In genomic region chr1:112501810-112502641, GRCh38 we compare ENCODE assay signal across 1 cellular context.
TF ChIP-seq lines count a peak whose summit lies in the region.

No MANE protein-coding gene starts in this region.

TF ChIP-seq in HEK293, 187 proteins besides CTCF, POLR2A, EP300 and RAD21 (continued from another document and continues in another):
- TF ChIP-seq SALL2 (tag by site-specific recombination; IDR thresholded peaks at IDR 0.05; ENCODE audit: borderline replicate concordance) (no peak), ZNF701 (tag by site-specific recombination; IDR thresholded peaks at IDR 0.05) (no peak), ZBTB7A (tag by site-specific recombination; IDR thresholded peaks at IDR 0.05; ENCODE audit: low read depth) (no peak), ZNF433 (tag by site-specific recombination; IDR thresholded peaks at IDR 0.05; ENCODE audit: low read depth) (no peak), ZNF571 (tag by site-specific recombination; IDR thresholded peaks at IDR 0.05) (no peak), SP7 (tag by site-specific recombination; IDR thresholded peaks at IDR 0.05) (no peak), ZNF37A (tag by site-specific recombination; IDR thresholded peaks at IDR 0.05) (no peak), ZFHX2 (tag by site-specific recombination; conservative IDR thresholded peaks at IDR 0.05) (peak; percentile 55), ZNF843 (tag by site-specific recombination; IDR thresholded peaks at IDR 0.05) (no peak), ZNF792 (tag by site-specific recombination; IDR thresholded peaks at IDR 0.05) (no peak), YY2 (tag by site-specific recombination; IDR thresholded peaks at IDR 0.05) (no peak), ZNF501 (tag by site-specific recombination; IDR thresholded peaks at IDR 0.05) (no peak), ZNF777 (tag by site-specific recombination; IDR thresholded peaks at IDR 0.05; ENCODE audit: borderline replicate concordance) (no peak), ZBTB49 (tag by site-specific recombination; IDR thresholded peaks at IDR 0.05; ENCODE audit: low read depth) (no peak), ZNF416 (tag by site-specific recombination; IDR thresholded peaks at IDR 0.05) (no peak), ZBTB21 (tag by site-specific recombination; IDR thresholded peaks at IDR 0.05) (peak; percentile 8; the same call in 1 of the 2 replicates), ZNF664 (tag by site-specific recombination; IDR thresholded peaks at IDR 0.05) (no peak), ZNF449 (tag by site-specific recombination; IDR thresholded peaks at IDR 0.05) (no peak), SCRT1 (tag by site-specific recombination; IDR thresholded peaks at IDR 0.05; ENCODE audit: borderline replicate concordance) (no peak), ZNF140 (tag by site-specific recombination; IDR thresholded peaks at IDR 0.05) (no peak), ZNF350 (tag by site-specific recombination; IDR thresholded peaks at IDR 0.05) (no peak), HOXA7 (CRISPR knock-in tag; IDR thresholded peaks at IDR 0.05; ENCODE audit: borderline replicate concordance) (no peak), FEZF1 (tag by site-specific recombination; IDR thresholded peaks at IDR 0.05) (no peak), ZSCAN18 (tag by site-specific recombination; IDR thresholded peaks at IDR 0.05) (no peak), ZNF473 (tag by site-specific recombination; IDR thresholded peaks at IDR 0.05) (no peak), ZNF596 (tag by site-specific recombination; IDR thresholded peaks at IDR 0.05) (no peak), TCF7L2 (IDR thresholded peaks at IDR 0.05; ENCODE audit: borderline replicate concordance, low read depth, low read length) (no peak), REST (tag by site-specific recombination; IDR thresholded peaks at IDR 0.05) (peak; percentile 85), PRDM1 (tag by site-specific recombination; IDR thresholded peaks at IDR 0.05) (no peak), ZBTB26 (tag by site-specific recombination; optimal IDR thresholded peaks at IDR 0.05) (peak; percentile 88), ZFP37 (tag by site-specific recombination; IDR thresholded peaks at IDR 0.05) (no peak), SCRT2 (tag by site-specific recombination; IDR thresholded peaks at IDR 0.05) (no peak), ZNF324 (tag by site-specific recombination; IDR thresholded peaks at IDR 0.05) (0 out of 2 replicates have a peak, but pooled peaks have one; percentile 31), ZNF223 (tag by site-specific recombination; IDR thresholded peaks at IDR 0.05) (no peak), ZNF514 (tag by site-specific recombination; IDR thresholded peaks at IDR 0.05) (no peak), ZBTB8A (tag by site-specific recombination; IDR thresholded peaks at IDR 0.05) (peak; percentile 98), ZNF341 (tag by site-specific recombination; IDR thresholded peaks at IDR 0.05; ENCODE audit: low read depth) (no peak), ZNF521 (tag by site-specific recombination; IDR thresholded peaks at IDR 0.05) (no peak)
- TF ChIP-seq, protein P1, sequence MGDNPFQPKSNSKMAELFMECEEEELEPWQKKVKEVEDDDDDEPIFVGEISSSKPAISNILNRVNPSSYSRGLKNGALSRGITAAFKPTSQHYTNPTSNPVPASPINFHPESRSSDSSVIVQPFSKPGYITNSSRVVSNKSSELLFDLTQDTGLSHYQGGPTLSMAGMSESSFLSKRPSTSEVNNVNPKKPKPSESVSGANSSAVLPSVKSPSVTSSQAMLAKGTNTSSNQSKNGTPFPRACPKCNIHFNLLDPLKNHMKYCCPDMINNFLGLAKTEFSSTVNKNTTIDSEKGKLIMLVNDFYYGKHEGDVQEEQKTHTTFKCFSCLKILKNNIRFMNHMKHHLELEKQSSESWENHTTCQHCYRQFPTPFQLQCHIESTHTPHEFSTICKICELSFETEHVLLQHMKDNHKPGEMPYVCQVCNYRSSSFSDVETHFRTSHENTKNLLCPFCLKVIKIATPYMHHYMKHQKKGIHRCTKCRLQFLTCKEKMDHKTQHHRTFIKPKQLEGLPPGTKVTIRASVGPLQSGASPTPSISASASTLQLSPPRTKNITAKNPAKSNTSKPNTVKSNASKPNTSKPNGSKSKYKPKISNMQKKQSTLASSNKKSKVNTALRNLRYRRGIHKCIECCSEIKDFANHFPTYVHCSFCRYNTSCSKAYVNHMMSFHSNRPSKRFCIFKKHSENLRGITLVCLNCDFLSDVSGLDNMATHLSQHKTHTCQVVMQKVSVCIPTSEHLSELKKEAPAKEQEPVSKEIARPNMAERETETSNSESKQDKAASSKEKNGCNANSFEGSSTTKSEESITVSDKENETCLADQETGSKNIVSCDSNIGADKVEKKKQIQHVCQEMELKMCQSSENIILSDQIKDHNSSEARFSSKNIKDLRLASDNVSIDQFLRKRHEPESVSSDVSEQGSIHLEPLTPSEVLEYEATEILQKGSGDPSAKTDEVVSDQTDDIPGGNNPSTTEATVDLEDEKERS (tag by site-specific recombination; IDR thresholded peaks at IDR 0.05), result no peak
- TF ChIP-seq, protein P2, sequence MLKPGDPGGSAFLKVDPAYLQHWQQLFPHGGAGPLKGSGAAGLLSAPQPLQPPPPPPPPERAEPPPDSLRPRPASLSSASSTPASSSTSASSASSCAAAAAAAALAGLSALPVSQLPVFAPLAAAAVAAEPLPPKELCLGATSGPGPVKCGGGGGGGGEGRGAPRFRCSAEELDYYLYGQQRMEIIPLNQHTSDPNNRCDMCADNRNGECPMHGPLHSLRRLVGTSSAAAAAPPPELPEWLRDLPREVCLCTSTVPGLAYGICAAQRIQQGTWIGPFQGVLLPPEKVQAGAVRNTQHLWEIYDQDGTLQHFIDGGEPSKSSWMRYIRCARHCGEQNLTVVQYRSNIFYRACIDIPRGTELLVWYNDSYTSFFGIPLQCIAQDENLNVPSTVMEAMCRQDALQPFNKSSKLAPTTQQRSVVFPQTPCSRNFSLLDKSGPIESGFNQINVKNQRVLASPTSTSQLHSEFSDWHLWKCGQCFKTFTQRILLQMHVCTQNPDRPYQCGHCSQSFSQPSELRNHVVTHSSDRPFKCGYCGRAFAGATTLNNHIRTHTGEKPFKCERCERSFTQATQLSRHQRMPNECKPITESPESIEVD (tag by site-specific recombination; IDR thresholded peaks at IDR 0.05), result no peak
- TF ChIP-seq, protein P3, sequence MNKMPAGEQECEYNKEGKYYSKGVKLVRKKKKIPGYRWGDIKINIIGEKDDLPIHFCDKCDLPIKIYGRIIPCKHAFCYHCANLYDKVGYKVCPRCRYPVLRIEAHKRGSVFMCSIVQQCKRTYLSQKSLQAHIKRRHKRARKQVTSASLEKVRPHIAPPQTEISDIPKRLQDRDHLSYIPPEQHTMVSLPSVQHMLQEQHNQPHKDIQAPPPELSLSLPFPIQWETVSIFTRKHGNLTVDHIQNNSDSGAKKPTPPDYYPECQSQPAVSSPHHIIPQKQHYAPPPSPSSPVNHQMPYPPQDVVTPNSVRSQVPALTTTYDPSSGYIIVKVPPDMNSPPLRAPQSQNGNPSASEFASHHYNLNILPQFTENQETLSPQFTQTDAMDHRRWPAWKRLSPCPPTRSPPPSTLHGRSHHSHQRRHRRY (tag by site-specific recombination; IDR thresholded peaks at IDR 0.05), result no peak
- TF ChIP-seq, protein P4, sequence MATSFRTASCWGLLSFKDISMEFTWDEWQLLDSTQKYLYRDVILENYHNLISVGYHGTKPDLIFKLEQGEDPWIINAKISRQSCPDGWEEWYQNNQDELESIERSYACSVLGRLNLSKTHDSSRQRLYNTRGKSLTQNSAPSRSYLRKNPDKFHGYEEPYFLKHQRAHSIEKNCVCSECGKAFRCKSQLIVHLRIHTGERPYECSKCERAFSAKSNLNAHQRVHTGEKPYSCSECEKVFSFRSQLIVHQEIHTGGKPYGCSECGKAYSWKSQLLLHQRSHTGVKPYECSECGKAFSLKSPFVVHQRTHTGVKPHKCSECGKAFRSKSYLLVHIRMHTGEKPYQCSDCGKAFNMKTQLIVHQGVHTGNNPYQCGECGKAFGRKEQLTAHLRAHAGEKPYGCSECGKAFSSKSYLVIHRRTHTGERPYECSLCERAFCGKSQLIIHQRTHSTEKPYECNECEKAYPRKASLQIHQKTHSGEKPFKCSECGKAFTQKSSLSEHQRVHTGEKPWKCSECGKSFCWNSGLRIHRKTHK (tag by site-specific recombination; IDR thresholded peaks at IDR 0.05), result no peak
- TF ChIP-seq, protein P5, sequence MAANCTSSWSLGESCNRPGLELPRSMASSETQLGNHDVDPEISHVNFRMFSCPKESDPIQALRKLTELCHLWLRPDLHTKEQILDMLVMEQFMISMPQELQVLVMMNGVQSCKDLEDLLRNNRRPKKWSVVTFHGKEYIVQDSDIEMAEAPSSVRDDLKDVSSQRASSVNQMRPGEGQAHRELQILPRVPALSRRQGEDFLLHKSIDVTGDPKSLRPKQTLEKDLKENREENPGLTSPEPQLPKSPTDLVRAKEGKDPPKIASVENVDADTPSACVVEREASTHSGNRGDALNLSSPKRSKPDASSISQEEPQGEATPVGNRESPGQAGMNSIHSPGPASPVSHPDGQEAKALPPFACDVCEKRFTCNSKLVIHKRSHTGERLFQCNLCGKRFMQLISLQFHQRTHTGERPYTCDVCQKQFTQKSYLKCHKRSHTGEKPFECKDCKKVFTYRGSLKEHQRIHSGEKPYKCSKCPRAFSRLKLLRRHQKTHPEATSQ (tag by site-specific recombination; IDR thresholded peaks at IDR 0.05), result no peak
- TF ChIP-seq, protein P6, sequence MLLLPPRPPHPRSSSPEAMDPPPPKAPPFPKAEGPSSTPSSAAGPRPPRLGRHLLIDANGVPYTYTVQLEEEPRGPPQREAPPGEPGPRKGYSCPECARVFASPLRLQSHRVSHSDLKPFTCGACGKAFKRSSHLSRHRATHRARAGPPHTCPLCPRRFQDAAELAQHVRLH (tag by site-specific recombination; IDR thresholded peaks at IDR 0.05), result no peak
